In genomic region chr10:129972145-129972965, GRCh38 we compare ENCODE assay signal across 11 cellular contexts. TPM values are rescaled to one million over a fixed set of nuclear protein-coding genes. Genes with fewer than 3 reads are reported as not detected.
A peak's percentile ranks its signal among the peaks of the same experiment; 100 is the strongest.
DNase-seq lines count a peak whose midpoint lies in the region; ATAC-seq and TF ChIP-seq lines count a peak whose summit lies in the region.
"Had no signal": no experiment of that assay in that cellular context is flagged by ENCODE, and none has a peak within 500 bp of the region (broad histone marks: within the 10 kb centered on the region; RNA-seq: fewer than 3 reads in every experiment).

No MANE protein-coding gene starts in this region.

- no peaks in the 10 kb centered on the region for H3F3A ChIP-seq in smooth muscle cell (ENCODE audit: low read depth)

- TF ChIP-seq CTCF in activated B cell treated with CpG ODN at 0.5 μM for 24 hours (IDR thresholded peaks at IDR 0.05): no peak
- TF ChIP-seq CTCF in smooth muscle cell (IDR thresholded peaks at IDR 0.05; ENCODE audit: borderline replicate concordance, insufficient read depth, poor library complexity, severe bottlenecking): no peak

- H2AFZ ChIP-seq in smooth muscle cell (ENCODE audit: low read depth): no peak overlapping the region

- CTCF ChIA-PET in activated CD8-positive, alpha-beta memory T cell treated with anti-CD3 and anti-CD28 coated beads, Interleukin-2, amount 10 ng/mL, durations not matched to agents 7 days and 5 days (lab: Charles Lee): interaction anchor here (2.2 kb wide), 1 partner anchor 155 kb away, joined by 6 read pairs; no protein-coding TSS in a partner anchor
- CTCF ChIA-PET in activated B cell treated with CpG ODN at 0.5 μM for 24 hours (lab: Charles Lee): no interaction called here

- no peak for DNase-seq in activated CD8-positive, alpha-beta memory T cell treated with anti-CD3 and anti-CD28 coated beads, Interleukin-2, amount 10 ng/mL, durations not matched to agents 7 days and 5 days
- no peak for DNase-seq in activated CD8-positive, alpha-beta memory T cell treated with anti-CD3 and anti-CD28 coated beads, Interleukin-2, amount 50 U/mL, for 4 hours
- no peak for DNase-seq in activated B cell treated with CpG ODN at 0.5 μM for 24 hours
- DNase-seq in smooth muscle cell (lab: John Stamatoyannopoulos, UW; ENCODE audit: unreplicated experiment): no peak
- DNase-seq in NK-92 treated with Interleukin-12 subunit alpha and Interleukin-12 subunit beta, amount 100 ng/mL, for 24 hours (lab: John Stamatoyannopoulos, UW): no peak
- DNase-seq: activated gamma-delta T cell had no signal

- H3K27ac Mint-ChIP-seq in activated CD8-positive, alpha-beta memory T cell treated with anti-CD3 and anti-CD28 coated beads, Interleukin-2, amount 10 ng/mL, durations not matched to agents 7 days and 5 days: peak overlapping the region; percentile 77
- H3K27ac Mint-ChIP-seq in activated B cell treated with CpG ODN at 0.5 μM for 24 hours: peak overlapping the region; percentile 47

- H3K4me3 Mint-ChIP-seq in activated CD8-positive, alpha-beta memory T cell treated with anti-CD3 and anti-CD28 coated beads, Interleukin-2, amount 10 ng/mL, durations not matched to agents 7 days and 5 days: peak overlapping the region; percentile 28
- H3K4me3 Mint-ChIP-seq in activated B cell treated with CpG ODN at 0.5 μM for 24 hours: peak overlapping the region; percentile 11

- H3K36me3 Mint-ChIP-seq in activated CD8-positive, alpha-beta memory T cell treated with anti-CD3 and anti-CD28 coated beads, Interleukin-2, amount 10 ng/mL, durations not matched to agents 7 days and 5 days: peaks cover 1% of the 10 kb centered on the region
- no peaks in the 10 kb centered on the region for H3K36me3 Mint-ChIP-seq in activated B cell treated with CpG ODN at 0.5 μM for 24 hours (ENCODE audit: low read depth)

- H3K9ac ChIP-seq in iPS-18a (ENCODE audit: low read length) (no peak overlapping the region), smooth muscle cell (ENCODE audit: low read depth) (no peak overlapping the region)

- H3K36me3 ChIP-seq in iPS-18a (ENCODE audit: control insufficient read depth, low read depth, low read length): no peaks in the 10 kb centered on the region
- no peaks in the 10 kb centered on the region for H3K36me3 ChIP-seq in smooth muscle cell (ENCODE audit: low read depth)
- H3K36me3 ChIP-seq: thoracic aorta had no signal

- 4% methylated on average over 33 of the region's 84 CpGs for WGBS in smooth muscle cell (ENCODE audit: low lambda C conversion rate)

- POLR2A ChIA-PET in activated B cell treated with CpG ODN at 0.5 μM for 24 hours (lab: Charles Lee): no interaction called here

- no peak for ATAC-seq in activated CD8-positive, alpha-beta memory T cell treated with anti-CD3 and anti-CD28 coated beads, Interleukin-2, amount 10 ng/mL, durations not matched to agents 7 days and 5 days
- no peak for ATAC-seq in activated B cell treated with CpG ODN at 0.5 μM for 24 hours (ENCODE audit: low read depth)
- ATAC-seq in GM21447 (IDR thresholded peaks at IDR 0.05; ENCODE audit: unreplicated experiment): no peak
- ATAC-seq in HG03045 (IDR thresholded peaks at IDR 0.05; ENCODE audit: unreplicated experiment): no peak

- peaks cover 75% of the 10 kb centered on the region for H3K27me3 Mint-ChIP-seq in activated CD8-positive, alpha-beta memory T cell treated with anti-CD3 and anti-CD28 coated beads, Interleukin-2, amount 10 ng/mL, durations not matched to agents 7 days and 5 days
- H3K27me3 Mint-ChIP-seq in activated B cell treated with CpG ODN at 0.5 μM for 24 hours: peaks cover 59% of the 10 kb centered on the region

- peak overlapping the region; percentile 91 for H3K4me2 ChIP-seq in smooth muscle cell

- H3K79me2 ChIP-seq in smooth muscle cell (ENCODE audit: low read depth): no peaks in the 10 kb centered on the region

- H3K27ac ChIP-seq in iPS-18a (ENCODE audit: low read length) (no peak overlapping the region), smooth muscle cell (ENCODE audit: low read depth) (no peak overlapping the region)
- H3K27ac ChIP-seq: skin epidermis, thoracic aorta had no signal

- H3K9me3 ChIP-seq in iPS-18a (ENCODE audit: control insufficient read depth, low read depth, low read length) (no peaks in the 10 kb centered on the region), smooth muscle cell (replicated peaks; ENCODE audit: low read depth) (no peaks in the 10 kb centered on the region)
- H3K9me3 ChIP-seq: thoracic aorta had no signal

- no peaks in the 10 kb centered on the region for H4K20me1 ChIP-seq in smooth muscle cell (ENCODE audit: low read depth)

- no peaks in the 10 kb centered on the region for H3K9me3 Mint-ChIP-seq in activated CD8-positive, alpha-beta memory T cell treated with anti-CD3 and anti-CD28 coated beads, Interleukin-2, amount 10 ng/mL, durations not matched to agents 7 days and 5 days (ENCODE audit: low read depth)
- H3K9me3 Mint-ChIP-seq in activated B cell treated with CpG ODN at 0.5 μM for 24 hours: no peaks in the 10 kb centered on the region

- H3K4me1 ChIP-seq in iPS-18a (ENCODE audit: control insufficient read depth, low read depth, low read length): peaks cover 21% of the 10 kb centered on the region
- peaks cover 15% of the 10 kb centered on the region for H3K4me1 ChIP-seq in smooth muscle cell (ENCODE audit: low read depth)

- H3K4me1 Mint-ChIP-seq in activated CD8-positive, alpha-beta memory T cell treated with anti-CD3 and anti-CD28 coated beads, Interleukin-2, amount 10 ng/mL, durations not matched to agents 7 days and 5 days: peaks cover 6% of the 10 kb centered on the region
- peaks cover 9% of the 10 kb centered on the region for H3K4me1 Mint-ChIP-seq in activated B cell treated with CpG ODN at 0.5 μM for 24 hours

- H3K27me3 ChIP-seq in iPS-18a (ENCODE audit: control insufficient read depth, insufficient read depth, low read length) (peaks cover 92% of the 10 kb centered on the region), smooth muscle cell (ENCODE audit: low read depth) (peaks cover 86% of the 10 kb centered on the region)

- intact Hi-C loops in activated B cell treated with CpG ODN at 0.5 μM for 24 hours (cut with micrococcal nuclease): loop anchor here (5.0 kb wide), 1 partner anchor 1710 kb away; no protein-coding TSS in a partner anchor

- H3K4me3 ChIP-seq in iPS-18a (ENCODE audit: low read length) (peak overlapping the region; percentile 30), smooth muscle cell (peak overlapping the region; percentile 45)

RNA-seq across cellular contexts. Expression of gene EBF3, which starts 8.3 kb away (rescaled TPM):
- not detected for total RNA-seq in activated CD8-positive, alpha-beta memory T cell treated with anti-CD3 and anti-CD28 coated beads, Interleukin-2, amount 10 ng/mL, durations not matched to agents 7 days and 5 days
- total RNA-seq in activated B cell treated with CpG ODN at 0.5 μM for 24 hours (not detected in 2 replicates), smooth muscle cell (0.04 TPM in 1 of 2 replicates, not detected in the other)
- polyA plus RNA-seq in smooth muscle cell: 0.14 TPM in 1 of 2 replicates, not detected in the other
